2 cellular contexts compared by ENCODE assay signal in genomic region chr10:5447611-5448071, GRCh38.
TF ChIP-seq lines count a peak whose summit lies in the region.

No MANE protein-coding gene starts in this region.

TF ChIP-seq in HEK293, 187 proteins besides CTCF, POLR2A, EP300 and RAD21:
- TF ChIP-seq ZNF112 (tag by site-specific recombination; IDR thresholded peaks at IDR 0.05) (no peak), ZNF624 (tag by site-specific recombination; IDR thresholded peaks at IDR 0.05) (no peak)
TF ChIP-seq in HEK293: peak in this region for 0.

TF ChIP-seq in H1, 55 proteins besides CTCF, POLR2A, EP300 and RAD21:
- TF ChIP-seq CHD2 (IDR thresholded peaks at IDR 0.05; ENCODE audit: low read length): no peak
- no peak for TF ChIP-seq E2F6 (IDR thresholded peaks at IDR 0.05)
- no peak for TF ChIP-seq CTBP2 (IDR thresholded peaks at IDR 0.05; ENCODE audit: borderline replicate concordance, insufficient read depth, insufficient read length, low read length)
- TF ChIP-seq RFX5 (IDR thresholded peaks at IDR 0.05; ENCODE audit: borderline replicate concordance, low read depth, low read length): no peak
- no peak for TF ChIP-seq YY1 (IDR thresholded peaks at IDR 0.05; ENCODE audit: low read depth, low read length)
- TF ChIP-seq ATF2 (IDR thresholded peaks at IDR 0.05; ENCODE audit: low read length): no peak
- no peak for TF ChIP-seq CREB1 (IDR thresholded peaks at IDR 0.05)
- no peak for TF ChIP-seq NRF1 (IDR thresholded peaks at IDR 0.05; ENCODE audit: low read depth, low read length)
- TF ChIP-seq BACH1 (IDR thresholded peaks at IDR 0.05; ENCODE audit: low read length): no peak
- no peak for TF ChIP-seq CHD7 (IDR thresholded peaks at IDR 0.05; ENCODE audit: insufficient replicate concordance, low read length)
- TF ChIP-seq ASH2L (IDR thresholded peaks at IDR 0.05; ENCODE audit: low read length): no peak
